Comparison of ENCODE assay signal across 18 cellular contexts in the genomic region with DNA sequence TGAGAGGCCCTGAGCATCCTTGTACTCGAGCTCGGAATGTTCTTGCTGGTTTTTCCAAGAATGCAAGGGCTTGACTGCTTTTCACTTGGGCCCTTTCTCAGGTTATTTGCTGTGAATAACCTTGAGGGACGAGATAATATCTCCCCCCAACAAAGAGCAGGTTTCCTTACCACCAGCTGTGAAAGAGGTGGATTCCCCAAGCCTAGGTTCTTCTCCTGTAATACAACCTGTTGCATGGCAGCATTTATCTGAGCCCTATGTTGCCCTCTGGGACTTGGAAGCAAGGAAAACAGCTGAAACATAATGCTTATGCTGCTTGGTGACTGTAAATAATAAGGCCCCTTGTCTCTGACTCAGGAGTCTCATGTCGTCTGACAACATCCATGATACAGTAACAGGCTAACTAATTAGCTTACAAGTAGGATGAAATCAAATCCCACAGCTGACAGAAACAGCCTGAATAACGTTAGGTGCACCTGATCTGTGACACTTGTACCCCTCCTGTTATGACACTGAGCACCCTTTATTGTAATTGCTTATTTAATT.
"Had no signal": no experiment of that assay in that cellular context is flagged by ENCODE, and none has a peak within 500 bp of the region (broad histone marks: within the 10 kb centered on the region; RNA-seq: fewer than 3 reads in every experiment).

No MANE protein-coding gene starts in this region.

- ATAC-seq: activated naive CD8-positive, alpha-beta T cell treated with anti-CD3 and anti-CD28 coated beads, Interleukin-2, amount 50 U/mL, for 24 hours; activated T-cell treated with anti-CD3 and anti-CD28 coated beads, Interleukin-2, amount 50 U/mL, for 4 hours; left lobe of liver; stimulated activated naive CD8-positive, alpha-beta T cell treated with anti-CD3 and anti-CD28 coated beads, Interleukin-15, Interleukin-2, amounts not matched to agents 100 U/mL and 50 U/mL, for 24 hours; WTC11 had no signal

- H3K27ac ChIP-seq: gastrocnemius medialis, tibial artery had no signal

- H3K27me3 ChIP-seq: gastrocnemius medialis, tibial artery had no signal

- H3K4me3 ChIP-seq: gastrocnemius medialis, tibial artery had no signal

- H3K9me3 ChIP-seq: gastrocnemius medialis, tibial artery had no signal

- FAIRE-seq: keratinocyte, urothelium cell line had no signal

- H3K36me3 ChIP-seq: gastrocnemius medialis, tibial artery had no signal

- DNase-seq: activated CD4-positive, alpha-beta T cell treated with anti-CD3 and anti-CD28 coated beads for 48 hours; activated CD8-positive, alpha-beta memory T cell treated with anti-CD3 and anti-CD28 coated beads, Interleukin-2, amount 50 U/mL, for 4 hours; activated naive CD4-positive, alpha-beta T cell treated with anti-CD3 and anti-CD28 coated beads, Interleukin-2, amount 10 ng/mL, durations not matched to agents 7 days and 5 days; activated naive CD8-positive, alpha-beta T cell treated with anti-CD3 and anti-CD28 coated beads, Interleukin-2, amount 50 U/mL, for 24 hours; activated T-cell treated with anti-CD3 and anti-CD28 coated beads, Interleukin-2, amount 50 U/mL, for 4 hours; anterior cingulate cortex; caudate nucleus; erythroblast; gastrocnemius medialis; head of caudate nucleus; midbrain; stimulated activated naive CD8-positive, alpha-beta T cell treated with anti-CD3 and anti-CD28 coated beads, Interleukin-15, Interleukin-2, amounts not matched to agents 100 U/mL and 50 U/mL, for 24 hours; substantia nigra; tibial artery had no signal
